Comparison of ENCODE assay signal across 8 cellular contexts in the genomic region with DNA sequence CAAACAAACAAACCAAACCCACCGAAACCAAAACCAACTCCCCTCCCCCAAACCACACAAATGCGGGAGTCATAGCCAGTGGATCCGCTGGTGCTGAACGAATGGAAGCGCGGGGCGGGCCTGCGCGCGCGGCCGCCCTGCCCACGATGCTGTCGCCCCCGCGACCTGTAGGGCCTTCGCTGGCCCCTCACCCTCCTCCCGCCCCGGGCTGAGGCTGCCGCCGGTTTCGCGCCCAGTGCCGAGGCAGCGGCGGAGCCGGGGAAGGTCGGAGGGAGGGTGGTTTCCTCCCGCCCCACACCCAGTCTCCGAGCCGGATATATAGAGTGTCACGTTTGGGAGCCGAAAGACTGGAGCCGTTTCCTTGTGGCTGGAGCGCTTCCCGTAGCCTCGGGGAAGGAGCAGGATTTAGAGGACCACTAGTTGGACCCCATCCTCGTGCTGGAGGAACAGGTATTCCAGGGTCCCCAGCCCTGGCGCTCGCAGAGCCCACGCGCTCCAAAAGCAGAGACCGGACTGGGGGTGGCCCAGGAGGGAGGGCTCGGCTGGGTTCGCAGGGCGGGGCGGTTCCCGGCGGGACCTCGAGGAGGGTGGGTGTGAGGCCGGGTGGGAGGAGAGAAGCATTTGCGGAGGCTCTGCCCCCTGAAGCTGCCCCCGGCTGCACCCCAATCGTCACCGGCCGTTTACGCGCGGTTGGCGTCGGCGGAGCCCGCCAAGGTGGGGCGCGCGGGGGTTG. TPM values are rescaled to one million over a fixed set of nuclear protein-coding genes. Genes with fewer than 3 reads are reported as not detected.
DNase-seq lines count a peak whose midpoint lies in the region; ATAC-seq and TF ChIP-seq lines count a peak whose summit lies in the region.

TSS of gene FAR2 (plus strand) at position 321 of the 733 bp plus-strand sequence. CDS start 121,172 bp downstream, outside the sequence.

- BruUV-seq in PC-3 (replicated peaks; lab: Mats Ljungman, UMichigan): no TSS peak

- POLR2A ChIA-PET in PC-3 (lab: Charles Lee; ENCODE audit: unreplicated experiment): interaction anchor here (0.7 kb wide), 1 partner anchor 1793 kb away, joined by 4 read pairs; no protein-coding TSS in a partner anchor

- peak within 1 kb of the TSS; percentile 90 for H3K4me2 ChIP-seq in PC-3 (ENCODE audit: low read length)
- peak within 1 kb of the TSS; percentile 50 for H3K4me2 ChIP-seq in neural cell (ENCODE audit: low read length)

- H3K36me3 ChIP-seq in PC-3 (ENCODE audit: low read depth, low read length) (no peaks in the 10 kb centered on the region), neural cell (ENCODE audit: insufficient read depth, low read length) (no peaks in the 10 kb centered on the region), thymus (ENCODE audit: control insufficient read depth, insufficient read depth) (no peaks in the 10 kb centered on the region)

- intact Hi-C loops in PC-3 (cut with micrococcal nuclease): loop anchor here (1.0 to 5.0 kb wide), 3 partner anchors 15 to 168 kb away; no protein-coding TSS in a partner anchor

- DNase-seq in PC-3 (peak; percentile 69), foreskin fibroblast (peak; percentile 37 to 79), NCI-H187 treated with DMSO at 0.1 percent for 48 hours (lab: John Stamatoyannopoulos, UW) (no peak)
- peak; percentile 83 for DNase-seq in activated effector memory CD4-positive, alpha-beta T cell treated with anti-CD3 and anti-CD28 coated beads, Interleukin-2, amount 50 U/mL, for 16 hours

- H3K9ac ChIP-seq in PC-3 (ENCODE audit: low read length) (peak within 1 kb of the TSS; percentile 79), neural cell (ENCODE audit: low read length) (peak within 1 kb of the TSS; percentile 34)

- H3K27ac ChIP-seq in PC-3 (ENCODE audit: low read length) (peak within 1 kb of the TSS; percentile 17), neural cell (ENCODE audit: low read length) (no peak within 1 kb of the TSS), thymus (ENCODE audit: low read depth) (peak within 1 kb of the TSS; percentile 46)

- H4K20me1 ChIP-seq in PC-3 (ENCODE audit: low read length) (no peaks in the 10 kb centered on the region), neural cell (ENCODE audit: insufficient read depth) (no peaks in the 10 kb centered on the region)

- no peak for TF ChIP-seq RAD21 in neural cell (conservative IDR thresholded peaks at IDR 0.05)

- H3K9me3 ChIP-seq in PC-3 (ENCODE audit: low read length) (no peaks in the 10 kb centered on the region), neural cell (ENCODE audit: low read length) (no peaks in the 10 kb centered on the region), thymus (ENCODE audit: control insufficient read depth) (peaks cover 1% of the 10 kb centered on the region)

- H3F3A ChIP-seq in PC-3 (ENCODE audit: low read length, unreplicated experiment) (no peaks in the 10 kb centered on the region), neural cell (ENCODE audit: insufficient read depth, low read length, poor library complexity, severe bottlenecking) (no peaks in the 10 kb centered on the region)

- no peak for TF ChIP-seq EP300 in neural cell (conservative IDR thresholded peaks at IDR 0.05; ENCODE audit: poor library complexity, severe bottlenecking)

- H2AFZ ChIP-seq in PC-3 (ENCODE audit: low read length) (peak within 1 kb of the TSS; percentile 92), neural cell (ENCODE audit: low read depth, low read length) (no peak within 1 kb of the TSS)

- H3K4me3 ChIP-seq in PC-3 (ENCODE audit: low read length) (peak within 1 kb of the TSS; percentile 81), foreskin fibroblast (ENCODE audit: low read depth in 1 of 2, low read length in 2 of 2) (peak within 1 kb of the TSS; percentile 73 to 84), neural cell (ENCODE audit: low read length) (peak within 1 kb of the TSS; percentile 66), thymus (ENCODE audit: low read length) (peak within 1 kb of the TSS; percentile 53)

- ATAC-seq in GM18511 (IDR thresholded peaks at IDR 0.05; ENCODE audit: unreplicated experiment): peak; percentile 49
- ATAC-seq in HG02852 (IDR thresholded peaks at IDR 0.05; ENCODE audit: unreplicated experiment): peak; percentile 42
- peak; percentile 77 for ATAC-seq in PC-3

- under 1% methylated on average over 66 of the region's 66 CpGs for WGBS in thymus

- CTCF ChIA-PET in PC-3 (lab: Charles Lee): interaction anchor here (1.4 kb wide), 1 partner anchor 169 kb away, joined by 8 read pairs; no protein-coding TSS in a partner anchor

- peaks cover 16% of the 10 kb centered on the region for H3K4me1 ChIP-seq in PC-3 (ENCODE audit: insufficient read depth, low read length)
- H3K4me1 ChIP-seq in thymus (ENCODE audit: control insufficient read depth, insufficient read depth, low read length): no peaks in the 10 kb centered on the region

- no peaks in the 10 kb centered on the region for H3K79me2 ChIP-seq in PC-3 (ENCODE audit: low read length)
- no peaks in the 10 kb centered on the region for H3K79me2 ChIP-seq in neural cell (replicated peaks; ENCODE audit: insufficient read depth, low read length)

- no peaks in the 10 kb centered on the region for H3K27me3 ChIP-seq in PC-3 (ENCODE audit: low read length)
- H3K27me3 ChIP-seq in neural cell (ENCODE audit: insufficient read depth, low read depth, low read length): peaks cover 26% of the 10 kb centered on the region
- no peaks in the 10 kb centered on the region for H3K27me3 ChIP-seq in thymus (ENCODE audit: control insufficient read depth, insufficient read depth)

- TF ChIP-seq CTCF in PC-3 (conservative IDR thresholded peaks at IDR 0.05; ENCODE audit: low read depth, low read length) (no peak), foreskin fibroblast (IDR thresholded peaks at IDR 0.05; ENCODE audit: low read depth, low read length) (no peak), neural cell (IDR thresholded peaks at IDR 0.05; ENCODE audit: poor library complexity, severe bottlenecking) (no peak)

- H3K9me2 ChIP-seq in PC-3 (replicated peaks; ENCODE audit: low read length): no peaks in the 10 kb centered on the region
- H3K9me2 ChIP-seq in neural cell (ENCODE audit: insufficient read depth, low read length): no peaks in the 10 kb centered on the region

TF ChIP-seq in neural cell, 6 proteins besides CTCF, POLR2A, EP300 and RAD21:
- TF ChIP-seq EZH2 (IDR thresholded peaks at IDR 0.05; ENCODE audit: borderline replicate concordance, insufficient read depth, low read length, poor library complexity, severe bottlenecking): no peak
- peak; percentile 66 for TF ChIP-seq POLR2AphosphoS5 (IDR thresholded peaks at IDR 0.05)

RNA-seq across cellular contexts. Expression of gene FAR2, which starts in this region (rescaled TPM):
- total RNA-seq in PC-3 (2014; rRNA removed): 10.2 and 13.5 TPM in 2 replicates
- polyA plus RNA-seq in neural cell: 0.99 and 3.5 TPM in 2 replicates
- 2.8 and 3.4 TPM in 2 replicates for polyA minus RNA-seq in neural cell
- polyA plus RNA-seq in thymus: 5.3 TPM
